Comparison of ENCODE assay signal across 15 cellular contexts in the genomic region with DNA sequence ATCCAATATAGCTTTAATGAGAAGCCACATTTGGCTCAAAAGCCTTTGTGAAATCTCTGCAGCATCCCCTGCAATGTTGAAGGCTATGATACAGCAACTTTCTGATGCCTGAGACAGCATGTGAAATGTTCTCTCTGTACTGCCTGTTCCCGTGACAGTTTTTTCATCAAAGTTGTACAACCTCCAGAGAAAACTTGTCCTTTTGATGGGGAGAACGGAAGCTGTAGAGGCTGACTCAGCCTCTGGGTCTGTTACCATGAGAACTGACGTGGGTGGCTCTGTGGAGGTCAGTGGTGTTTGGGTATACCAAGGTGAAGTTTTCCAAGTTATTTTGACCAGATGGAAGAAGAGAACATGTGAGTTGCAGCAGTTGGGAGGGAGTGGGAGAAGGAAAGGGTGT. TPM values are rescaled to one million over a fixed set of nuclear protein-coding genes. Genes with fewer than 3 reads are reported as not detected.
DNase-seq lines count a peak whose midpoint lies in the region; ATAC-seq and TF ChIP-seq lines count a peak whose summit lies in the region.
"Had no signal": no experiment of that assay in that cellular context is flagged by ENCODE, and none has a peak within 500 bp of the region (broad histone marks: within the 10 kb centered on the region; RNA-seq: fewer than 3 reads in every experiment).

No MANE protein-coding gene starts in this region.

- no peaks in the 10 kb centered on the region for H3K79me2 ChIP-seq in osteoblast (ENCODE audit: insufficient read depth, low read length)

- peak overlapping the region in 57 of 59 donors; percentile 34 to 94 (median 83) for H3K27ac ChIP-seq in dorsolateral prefrontal cortex
- H3K27ac ChIP-seq in osteoblast (ENCODE audit: low read depth, low read length), result peak overlapping the region; percentile 52
- H3K27ac ChIP-seq: tibial nerve had no signal

- no peak for ATAC-seq in HG03378 (IDR thresholded peaks at IDR 0.05; ENCODE audit: unreplicated experiment)
- ATAC-seq in GM21526 (IDR thresholded peaks at IDR 0.05; ENCODE audit: low FRiP score, unreplicated experiment), result no peak

- H3K4me3 ChIP-seq in dorsolateral prefrontal cortex, result no peak overlapping the region
- H3K4me3 ChIP-seq in osteoblast (ENCODE audit: insufficient read depth, low read length), result peak overlapping the region; percentile 8
- H3K4me3 ChIP-seq: tibial nerve had no signal

- H4K20me1 ChIP-seq in osteoblast (ENCODE audit: insufficient read depth, low read length), result no peaks in the 10 kb centered on the region

- DNase-seq in CD1c-positive myeloid dendritic cell (ENCODE audit: extremely low spot score) (peak; percentile 11), HT1080 (ENCODE audit: low read depth) (peak; percentile 80), dorsolateral prefrontal cortex (peak in 6 of 10 donors; percentile 43 to 72 (median 63)), osteoblast (ENCODE audit: insufficient read length, low spot score, missing footprints) (no peak), NCI-H1092 (lab: John Stamatoyannopoulos, UW) (no peak), SW 1271 (lab: John Stamatoyannopoulos, UW) (no peak)
- DNase-seq: activated T-cell treated with anti-CD3 and anti-CD28 coated beads for 4 hours, cerebellar nuclear complex, DMS 273 treated with DMSO at 0.1 percent for 48 hours, glutamatergic neuron, NCI-H187 treated with DMSO at 0.1 percent for 48 hours, T-helper 9 cell had no signal

- no peaks in the 10 kb centered on the region for H3K9me3 ChIP-seq in osteoblast (ENCODE audit: low read depth, low read length)
- H3K9me3 ChIP-seq: tibial nerve had no signal

- intact Hi-C loops in dorsolateral prefrontal cortex (cut with DNase I), result loop anchor here in 1 of 2 donors (5.0 kb wide), 1 partner anchor 81 kb away; no protein-coding TSS in a partner anchor

- H3K4me1 ChIP-seq in osteoblast (ENCODE audit: insufficient read depth, low read length), result peaks cover 13% of the 10 kb centered on the region
- H3K4me1 ChIP-seq: tibial nerve had no signal

- H3K27me3 ChIP-seq in dorsolateral prefrontal cortex (no peaks in the 10 kb centered on the region), osteoblast (ENCODE audit: insufficient read depth, low read length) (no peaks in the 10 kb centered on the region)

- H3K36me3 ChIP-seq in osteoblast (ENCODE audit: insufficient read depth, low read length), result no peaks in the 10 kb centered on the region
- H3K36me3 ChIP-seq: tibial nerve had no signal

- H2AFZ ChIP-seq in osteoblast (ENCODE audit: low read length), result peak overlapping the region; percentile 56

- H3K4me2 ChIP-seq in osteoblast (ENCODE audit: insufficient read depth, low read length), result peak overlapping the region; percentile 30

- TF ChIP-seq CTCF in dorsolateral prefrontal cortex (IDR thresholded peaks at IDR 0.05 in 54 of 56, conservative IDR thresholded peaks at IDR 0.05 in 2 of 56; ENCODE audit: low read depth in 1 of 56, partially characterized antibody in 56 of 56) (no peak), osteoblast (IDR thresholded peaks at IDR 0.05; ENCODE audit: extremely low read depth, low read depth, low read length) (no peak)

RNA-seq across cellular contexts. Expression of a gene that starts 17.0 kb away (rescaled TPM):
- 2.4 and 4.7 TPM in 2 replicates for total RNA-seq in HT1080 (2014; rRNA removed; shearing (Covaris generic))
- 1.8 and 2.3 TPM in 2 replicates for polyA plus RNA-seq in HT1080 (2015; cell fraction: cytosol; rRNA removed)
- 3.6 and 8.9 TPM in 2 replicates for polyA plus RNA-seq in HT1080 (2015; cell fraction: nucleus; rRNA removed)
- total RNA-seq in dorsolateral prefrontal cortex, result 100 to 1,000 TPM in 73 of 120 experiments, 10 to 100 TPM in 47; 45.6 to 158 (median 109) TPM
- total RNA-seq in osteoblast, result 1.2 and 2.9 TPM in 2 replicates

RNA-seq across cellular contexts. Expression of a gene that starts 50.4 kb away (rescaled TPM):
- 58.9 and 60.2 TPM in 2 replicates for total RNA-seq in HT1080 (2014; rRNA removed; shearing (Covaris generic))
- 30.8 and 32.6 TPM in 2 replicates for polyA plus RNA-seq in HT1080 (2015; cell fraction: cytosol; rRNA removed)
- 56.6 and 59.9 TPM in 2 replicates for polyA plus RNA-seq in HT1080 (2015; cell fraction: nucleus; rRNA removed)
- 100 to 1,000 TPM in 1 of 120 experiments, 10 to 100 TPM in 91, 1 to 10 TPM in 28; 3.0 to 100 (median 19.1) TPM for total RNA-seq in dorsolateral prefrontal cortex
- 7.1 and 9.8 TPM in 2 replicates for total RNA-seq in osteoblast

Comparison
In these comparisons a context has a peak if more than half of its experiments do, and no peak if none do; other contexts are left out.
1. DNase-seq: peak in CD1c-positive myeloid dendritic cell (single experiment), HT1080 (single experiment) and dorsolateral prefrontal cortex (6 of 10); none in osteoblast (single experiment), NCI-H1092 (single experiment) and SW 1271 (0 of 2).